Comparison of ENCODE assay signal across 1 cellular context in genomic region chr1:229098903-229099578, GRCh38.
TF ChIP-seq lines count a peak whose summit lies in the region.

No MANE protein-coding gene starts in this region.

TF ChIP-seq in liver, 16 proteins besides CTCF, POLR2A, EP300 and RAD21 (continued from another document):
- TF ChIP-seq, protein P1, sequence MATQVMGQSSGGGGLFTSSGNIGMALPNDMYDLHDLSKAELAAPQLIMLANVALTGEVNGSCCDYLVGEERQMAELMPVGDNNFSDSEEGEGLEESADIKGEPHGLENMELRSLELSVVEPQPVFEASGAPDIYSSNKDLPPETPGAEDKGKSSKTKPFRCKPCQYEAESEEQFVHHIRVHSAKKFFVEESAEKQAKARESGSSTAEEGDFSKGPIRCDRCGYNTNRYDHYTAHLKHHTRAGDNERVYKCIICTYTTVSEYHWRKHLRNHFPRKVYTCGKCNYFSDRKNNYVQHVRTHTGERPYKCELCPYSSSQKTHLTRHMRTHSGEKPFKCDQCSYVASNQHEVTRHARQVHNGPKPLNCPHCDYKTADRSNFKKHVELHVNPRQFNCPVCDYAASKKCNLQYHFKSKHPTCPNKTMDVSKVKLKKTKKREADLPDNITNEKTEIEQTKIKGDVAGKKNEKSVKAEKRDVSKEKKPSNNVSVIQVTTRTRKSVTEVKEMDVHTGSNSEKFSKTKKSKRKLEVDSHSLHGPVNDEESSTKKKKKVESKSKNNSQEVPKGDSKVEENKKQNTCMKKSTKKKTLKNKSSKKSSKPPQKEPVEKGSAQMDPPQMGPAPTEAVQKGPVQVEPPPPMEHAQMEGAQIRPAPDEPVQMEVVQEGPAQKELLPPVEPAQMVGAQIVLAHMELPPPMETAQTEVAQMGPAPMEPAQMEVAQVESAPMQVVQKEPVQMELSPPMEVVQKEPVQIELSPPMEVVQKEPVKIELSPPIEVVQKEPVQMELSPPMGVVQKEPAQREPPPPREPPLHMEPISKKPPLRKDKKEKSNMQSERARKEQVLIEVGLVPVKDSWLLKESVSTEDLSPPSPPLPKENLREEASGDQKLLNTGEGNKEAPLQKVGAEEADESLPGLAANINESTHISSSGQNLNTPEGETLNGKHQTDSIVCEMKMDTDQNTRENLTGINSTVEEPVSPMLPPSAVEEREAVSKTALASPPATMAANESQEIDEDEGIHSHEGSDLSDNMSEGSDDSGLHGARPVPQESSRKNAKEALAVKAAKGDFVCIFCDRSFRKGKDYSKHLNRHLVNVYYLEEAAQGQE (IDR thresholded peaks at IDR 0.05), result peak; percentile 74
- peak; percentile 97 for TF ChIP-seq YY1 (IDR thresholded peaks at IDR 0.05)
- peak; percentile 96 for TF ChIP-seq SP1 (IDR thresholded peaks at IDR 0.05)
- TF ChIP-seq FOXA1 (IDR thresholded peaks at IDR 0.05), result peak; percentile 72
- TF ChIP-seq HNF4G (IDR thresholded peaks at IDR 0.05), result peak; percentile 81
- TF ChIP-seq ZBTB33 (IDR thresholded peaks at IDR 0.05), result peak; percentile 86
- peak; percentile 88 to 96 for TF ChIP-seq HNF4A (conservative IDR thresholded peaks at IDR 0.05)
- TF ChIP-seq JUND (IDR thresholded peaks at IDR 0.05), result peak in 1 of 2 donors; percentile 91
